Comparison of ENCODE assay signal across 8 cellular contexts in the genomic region with DNA sequence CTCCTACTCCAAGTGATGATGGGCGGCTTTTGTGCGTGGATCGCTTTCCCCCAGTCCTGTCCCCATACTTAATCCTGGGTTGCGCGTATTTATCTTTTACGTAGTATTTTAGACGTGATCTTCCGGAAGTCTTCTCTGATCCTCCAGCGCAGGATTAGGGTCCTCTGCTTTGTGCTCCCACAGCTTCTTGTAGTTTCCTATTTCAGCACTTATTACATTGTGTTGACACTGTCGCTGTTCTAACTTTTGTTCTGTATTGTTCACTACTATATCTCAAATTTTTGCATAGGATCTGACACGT. TPM values are rescaled to one million over a fixed set of nuclear protein-coding genes. Genes with fewer than 3 reads are reported as not detected.
DNase-seq lines count a peak whose midpoint lies in the region; ATAC-seq and TF ChIP-seq lines count a peak whose summit lies in the region.

No MANE protein-coding gene starts in this region.

- WGBS in mammary epithelial cell (ENCODE audit: low coverage, missing lambda C conversion rate): 0% methylated on average over 9 of the region's 11 CpGs

- no peaks in the 10 kb centered on the region for H3K9me3 ChIP-seq in mammary epithelial cell (replicated peaks; ENCODE audit: insufficient read depth, low read length)
- no peaks in the 10 kb centered on the region for H3K9me3 ChIP-seq in muscle layer of colon (ENCODE audit: low read length)

- CTCF ChIA-PET in mammary epithelial cell (lab: Charles Lee; ENCODE audit: low non-redundant PET): no interaction called here

- dilution Hi-C loops in mammary epithelial cell (cut with HindIII; ENCODE audit: low sequenced_read_pairs): loop anchor here (5.0 kb wide), 3 partner anchors 39 to 106 kb away; no protein-coding TSS in a partner anchor

- no peaks in the 10 kb centered on the region for H4K20me1 ChIP-seq in mammary epithelial cell (ENCODE audit: insufficient read depth, low read length)

- TSS peak; percentile 61 for BruUV-seq in mammary epithelial cell (replicated peaks; lab: Mats Ljungman, UMichigan)

- H3K36me3 ChIP-seq in mammary epithelial cell (ENCODE audit: insufficient read depth, low read length) (peaks cover 19% of the 10 kb centered on the region), muscle layer of colon (ENCODE audit: insufficient read depth, low read length) (peaks cover 57% of the 10 kb centered on the region)

- DNase-seq in AG10803 (ENCODE audit: low read depth) (no peak), mammary epithelial cell (no peak), NCI-H187 (lab: John Stamatoyannopoulos, UW) (no peak)
- DNase-seq in activated CD4-positive, alpha-beta T cell treated with anti-CD3 and anti-CD28 coated beads for 1 hour: no peak

- H3K79me2 ChIP-seq in mammary epithelial cell (ENCODE audit: insufficient read depth, low read length): peaks cover 53% of the 10 kb centered on the region

- peak overlapping the region; percentile 72 for H3K9ac ChIP-seq in mammary epithelial cell (ENCODE audit: insufficient read depth, low read length)
- peak overlapping the region; percentile 77 for H3K9ac ChIP-seq in muscle layer of colon (ENCODE audit: low read length)

- peaks cover 15% of the 10 kb centered on the region for H3K4me1 ChIP-seq in mammary epithelial cell (ENCODE audit: insufficient read depth, low read length)
- H3K4me1 ChIP-seq in muscle layer of colon (ENCODE audit: insufficient read depth, low read length): peaks cover 12% of the 10 kb centered on the region

- intact Hi-C loops in mammary epithelial cell (cut with micrococcal nuclease): loop anchor here (1.0 to 5.0 kb wide), 2 partner anchors 16 to 44 kb away; partner anchors contain the start of genes HARS1, HARS2 and WDR55

- H3K27me3 ChIP-seq in mammary epithelial cell (ENCODE audit: insufficient read depth, low read length) (no peaks in the 10 kb centered on the region), muscle layer of colon (ENCODE audit: control insufficient read depth in 1 of 2, insufficient read depth in 2 of 2, low read length in 2 of 2) (no peaks in the 10 kb centered on the region)

- TF ChIP-seq CTCF in AG10803 (conservative IDR thresholded peaks at IDR 0.05; ENCODE audit: low read length) (no peak), mammary epithelial cell (conservative IDR thresholded peaks at IDR 0.05 in 1 of 2, IDR thresholded peaks at IDR 0.05 in 1 of 2; ENCODE audit: extremely low read depth in 1 of 2, insufficient read depth in 1 of 2, low read depth in 1 of 2, low read length in 2 of 2) (no peak)

- ATAC-seq in HG03342 (IDR thresholded peaks at IDR 0.05; ENCODE audit: unreplicated experiment) (peak; percentile 0), GM21390 (IDR thresholded peaks at IDR 0.05; ENCODE audit: unreplicated experiment) (no peak), HG03439 (IDR thresholded peaks at IDR 0.05; ENCODE audit: unreplicated experiment) (no peak)

- in situ Hi-C loops in mammary epithelial cell (cut with MboI; ENCODE audit: low sequenced_read_pairs in 2 of 2): no loop called here

- H2AFZ ChIP-seq in mammary epithelial cell (ENCODE audit: low read depth, low read length): peak overlapping the region; percentile 95

- peak overlapping the region; percentile 75 for H3K27ac ChIP-seq in mammary epithelial cell (ENCODE audit: insufficient read depth, low read depth, low read length)
- H3K27ac ChIP-seq in muscle layer of colon (ENCODE audit: low read depth, low read length): peak overlapping the region; percentile 67

- H3K4me2 ChIP-seq in mammary epithelial cell (ENCODE audit: insufficient read depth, low read depth, low read length): peak overlapping the region; percentile 97

- peak overlapping the region; percentile 75 for H3K4me3 ChIP-seq in AG10803 (ENCODE audit: low read length)
- peak overlapping the region; percentile 81 to 88 (median 81) for H3K4me3 ChIP-seq in mammary epithelial cell (replicated peaks in 1 of 3; ENCODE audit: insufficient read depth in 1 of 3, low read depth in 2 of 3, low read length in 3 of 3)
- peak overlapping the region; percentile 73 to 83 for H3K4me3 ChIP-seq in muscle layer of colon (ENCODE audit: low read depth in 1 of 2, low read length in 2 of 2)

RNA-seq across cellular contexts. Expression of gene IK, which starts 0.5 kb away (rescaled TPM):
- total RNA-seq in mammary epithelial cell: 10 to 100 TPM; 56.7 to 67.6 TPM
- polyA plus RNA-seq in mammary epithelial cell: 91.3 TPM
- polyA minus RNA-seq in mammary epithelial cell: 84.3 TPM

RNA-seq across cellular contexts. Expression of gene NDUFA2, which starts 0.7 kb away (rescaled TPM):
- total RNA-seq in mammary epithelial cell: 10 to 100 TPM; 33.7 to 33.9 TPM
- polyA plus RNA-seq in mammary epithelial cell: 89.5 TPM
- 3.0 TPM for polyA minus RNA-seq in mammary epithelial cell

RNA-seq across cellular contexts. Expression of gene TMCO6, which starts 8.8 kb away (rescaled TPM):
- total RNA-seq in mammary epithelial cell: 10 to 100 TPM in 1 of 2 donors, 1 to 10 TPM in 1; 4.0 to 16.5 TPM
- polyA plus RNA-seq in mammary epithelial cell: 12.8 TPM
- 5.8 TPM for polyA minus RNA-seq in mammary epithelial cell

RNA-seq across cellular contexts. Expression of gene CD14, which starts 15.1 kb away (rescaled TPM):
- total RNA-seq in mammary epithelial cell: 1 to 10 TPM in 1 of 2 donors, under 1 TPM in 1; 0.83 to 2.4 TPM
- polyA plus RNA-seq in mammary epithelial cell: 1.5 TPM
- 4.0 TPM for polyA minus RNA-seq in mammary epithelial cell

RNA-seq across cellular contexts. Expression of gene WDR55, which starts 16.6 kb away (rescaled TPM):
- 10 to 100 TPM; 18.3 to 26.8 TPM for total RNA-seq in mammary epithelial cell
- polyA plus RNA-seq in mammary epithelial cell: 24.7 TPM
- polyA minus RNA-seq in mammary epithelial cell: 22.2 TPM
